ENCODE assay signal across 18 cellular contexts in genomic region chr5:61860978-61861377, GRCh38.
"Had no signal": no experiment of that assay in that cellular context is flagged by ENCODE, and none has a peak within 500 bp of the region (broad histone marks: within the 10 kb centered on the region; RNA-seq: fewer than 3 reads in every experiment).

No MANE protein-coding gene starts in this region.

- H3K4me1 Mint-ChIP-seq: naive thymus-derived CD8-positive, alpha-beta T cell had no signal

- H3K36me3 ChIP-seq: heart left ventricle, tibial artery, upper lobe of left lung, uterus had no signal

- H3K4me1 ChIP-seq: heart left ventricle, tibial artery, upper lobe of left lung, uterus had no signal

- ATAC-seq: effector memory CD8-positive, alpha-beta T cell; heart left ventricle; left lobe of liver; mucosa of descending colon; naive thymus-derived CD8-positive, alpha-beta T cell; right cardiac atrium had no signal

- H3K9me3 ChIP-seq: mucosa of descending colon, tibial artery, upper lobe of left lung, uterus had no signal

- DNase-seq: effector memory CD8-positive, alpha-beta T cell; heart left ventricle; hippocampal formation; islet precursor cell; mammary epithelial cell; mucosa of descending colon; naive thymus-derived CD8-positive, alpha-beta T cell; posterior cingulate gyrus; right cardiac atrium; small intestine; stimulated activated CD4-positive, alpha-beta T cell treated with anti-CD3 and anti-CD28 coated beads, Interleukin-12 subunit alpha, Interleukin-12 subunit beta, amount 100 ng/mL, for 4 hours; stimulated activated CD4-positive, alpha-beta T cell treated with anti-CD3 and anti-CD28 coated beads, Interleukin-2, amount 100 ng/mL, for 48 hours; stimulated activated naive CD4-positive, alpha-beta T cell treated with Interleukin-2 at 50 U/mL for 16 hours; tibial artery; upper lobe of left lung; uterus had no signal

- H3K27me3 ChIP-seq: heart left ventricle, tibial artery, upper lobe of left lung, uterus had no signal

- H3K36me3 Mint-ChIP-seq: naive thymus-derived CD8-positive, alpha-beta T cell had no signal

- H3K4me3 ChIP-seq: heart left ventricle, mucosa of descending colon, tibial artery, upper lobe of left lung, uterus had no signal

- H3K9me3 Mint-ChIP-seq: dendritic cell treated with granulocyte-macrophage colony-stimulating factor and Interleukin-4, amounts not matched to agents 40 ng/mL and 50 ng/mL, for 4 days had no signal

- H3K27ac ChIP-seq: heart left ventricle, tibial artery, upper lobe of left lung, uterus had no signal

- H3K27ac Mint-ChIP-seq: dendritic cell treated with granulocyte-macrophage colony-stimulating factor and Interleukin-4, amounts not matched to agents 40 ng/mL and 50 ng/mL, for 4 days; effector memory CD8-positive, alpha-beta T cell; naive thymus-derived CD8-positive, alpha-beta T cell had no signal

- H3K4me3 Mint-ChIP-seq: dendritic cell treated with granulocyte-macrophage colony-stimulating factor and Interleukin-4, amounts not matched to agents 40 ng/mL and 50 ng/mL, for 4 days; effector memory CD8-positive, alpha-beta T cell; naive thymus-derived CD8-positive, alpha-beta T cell had no signal

- H3K27me3 Mint-ChIP-seq: dendritic cell treated with granulocyte-macrophage colony-stimulating factor and Interleukin-4, amounts not matched to agents 40 ng/mL and 50 ng/mL, for 4 days; naive thymus-derived CD8-positive, alpha-beta T cell had no signal
